Comparison of ENCODE assay signal across 9 cellular contexts in the genomic region with DNA sequence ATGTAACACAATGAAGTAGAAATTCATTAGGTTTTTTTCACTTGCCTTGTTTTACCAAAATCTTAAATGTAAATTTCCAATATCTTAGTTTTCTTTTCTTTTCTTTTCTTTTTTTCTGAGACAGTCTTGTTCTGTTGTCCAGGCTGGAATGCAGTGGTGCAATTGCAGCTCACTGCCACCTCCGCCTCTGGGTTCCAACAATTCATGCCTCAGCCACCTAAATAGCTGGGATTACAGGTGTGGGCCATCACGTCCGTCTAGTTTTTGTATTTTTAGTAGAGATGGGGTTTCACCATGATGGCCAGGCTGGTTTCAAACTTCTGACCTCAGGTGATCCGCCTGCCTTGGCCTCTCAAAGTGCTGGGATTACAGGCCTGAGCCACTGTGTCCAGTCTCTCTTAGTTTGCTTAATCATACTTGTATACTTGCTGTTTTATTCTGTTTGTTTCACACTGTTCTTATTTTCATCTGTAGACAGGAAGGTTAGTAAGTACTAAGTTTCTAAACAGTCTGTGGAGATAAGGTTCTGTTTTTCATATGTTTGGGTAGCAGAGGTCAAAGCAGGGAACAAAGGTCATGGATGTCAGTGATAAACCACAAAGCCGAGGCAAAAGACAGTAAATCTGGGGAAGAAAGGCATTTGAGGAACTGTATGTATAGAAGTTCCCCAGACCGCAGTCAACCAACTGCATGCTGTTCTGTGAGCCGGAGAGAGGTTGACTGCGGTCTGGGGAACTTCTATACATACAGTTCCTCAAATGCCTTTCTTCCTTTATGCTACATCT.
DNase-seq lines count a peak whose midpoint lies in the region; ATAC-seq and TF ChIP-seq lines count a peak whose summit lies in the region.
"Had no signal": no experiment of that assay in that cellular context is flagged by ENCODE, and none has a peak within 500 bp of the region (broad histone marks: within the 10 kb centered on the region; RNA-seq: fewer than 3 reads in every experiment).

No MANE protein-coding gene starts in this region.

- H3K4me2 ChIP-seq in IMR-90 (ENCODE audit: low read depth, low read length), result no peak overlapping the region

- peak overlapping the region; percentile 48; the same call in 1 of the 2 replicates for H2AK5ac ChIP-seq in IMR-90 (ENCODE audit: low read depth, low read length)

- intact Hi-C loops in Caco-2 (cut with micrococcal nuclease; ENCODE audit: unreplicated experiment) (loop anchor here (2.0 kb wide), 1 partner anchor 32 kb away; no protein-coding TSS in a partner anchor), IMR-90 (cut with micrococcal nuclease) (no loop called here)

- H3K4me1 ChIP-seq in Caco-2, result peaks cover 21% of the 10 kb centered on the region
- peaks cover 28% of the 10 kb centered on the region for H3K4me1 ChIP-seq in IMR-90 (ENCODE audit: control insufficient read depth, insufficient read depth, low read length)

- peak overlapping the region; percentile 21; the same call in 1 of the 2 replicates for H3K14ac ChIP-seq in IMR-90 (replicated peaks; ENCODE audit: low read depth, low read length)

- H3K79me1 ChIP-seq in IMR-90 (ENCODE audit: low read depth in 1 of 2, low read length in 2 of 2), result peaks cover 44 to 71% of the 10 kb centered on the region in 2 experiments

- peak overlapping the region; percentile 59 for H3K4ac ChIP-seq in IMR-90 (ENCODE audit: low read depth, low read length)

- H3K27me3 ChIP-seq in Caco-2 (replicated peaks; ENCODE audit: control insufficient read depth, insufficient read depth, low read length), result no peaks in the 10 kb centered on the region
- no peaks in the 10 kb centered on the region for H3K27me3 ChIP-seq in IMR-90 (ENCODE audit: control insufficient read depth, insufficient read depth, low read length)

- WGBS in IMR-90 (ENCODE audit: extremely low coverage in 2 of 2, insufficient read length in 1 of 2), 2 experiments, result no CpG with 5 or more reads among the region's 8 CpGs

- H3K9me3 ChIP-seq in Caco-2, result no peaks in the 10 kb centered on the region
- H3K9me3 ChIP-seq in IMR-90 (ENCODE audit: control insufficient read depth, insufficient read depth, low read length), result peaks cover 4% of the 10 kb centered on the region

- BruUV-seq in Caco-2 (replicated peaks; lab: Mats Ljungman, UMichigan), result no TSS peak
- BruUV-seq in IMR-90 (replicated peaks; lab: Mats Ljungman, UMichigan), result no TSS peak

- H3K9ac ChIP-seq in IMR-90 (ENCODE audit: low read depth, low read length), result no peak overlapping the region

- DNase-seq in Caco-2 (peak in 1 of 2 experiments; percentile 22), IMR-90 (no peak), left kidney (ENCODE audit: low read depth, low spot score) (peak; percentile 18), H4 (ENCODE audit: low spot score) (no peak), amygdala (lab: John Stamatoyannopoulos, UW) (no peak)
- no peak for DNase-seq in activated naive CD4-positive, alpha-beta T cell (lab: John Stamatoyannopoulos, UW)
- DNase-seq: NCI-H2081 treated with DMSO at 0.1 percent for 48 hours had no signal

- H3K9me1 ChIP-seq in IMR-90 (ENCODE audit: insufficient read depth, low read length), result peaks cover 11% of the 10 kb centered on the region

- H3K56ac ChIP-seq in IMR-90 (ENCODE audit: extremely low read depth, insufficient read depth, low read length), result no peak overlapping the region

- H3K18ac ChIP-seq in IMR-90 (ENCODE audit: low read depth, low read length), result peak overlapping the region; percentile 18; the same call in 1 of the 2 replicates

- peak overlapping the region; percentile 64; the same call in 1 of the 2 replicates for H2BK120ac ChIP-seq in IMR-90 (ENCODE audit: low read depth, low read length)

- dilution Hi-C loops in IMR-90 (cut with HindIII; ENCODE audit: low sequenced_read_pairs, unreplicated experiment), result no loop called here

- TF ChIP-seq CTCF in Caco-2 (IDR thresholded peaks at IDR 0.05; ENCODE audit: insufficient read depth in 1 of 2, low read depth in 1 of 2, low read length in 1 of 2, severe bottlenecking in 1 of 2, unreplicated experiment in 1 of 2) (no peak), IMR-90 (conservative IDR thresholded peaks at IDR 0.05; ENCODE audit: low read depth, low read length) (no peak)

- peak overlapping the region; percentile 47; the same call in 1 of the 2 replicates for H3K27ac ChIP-seq in IMR-90 (ENCODE audit: insufficient read depth, low read length)

- H3K27ac Mint-ChIP-seq in Caco-2 (ENCODE audit: unreplicated experiment), result peak overlapping the region; percentile 58
- H3K27ac Mint-ChIP-seq in activated T-helper 17 cell treated with anti-CD3 and anti-CD28 coated beads, Interleukin-2, amount 50 U/mL, for 72 hours, result no peak overlapping the region

- POLR2A ChIA-PET in Caco-2 (lab: Charles Lee), result no interaction called here
- POLR2A ChIA-PET in IMR-90 (lab: Charles Lee; ENCODE audit: unreplicated experiment), result no interaction called here

- H4K20me1 ChIP-seq in IMR-90 (ENCODE audit: insufficient read depth, low read length), result peaks cover 3% of the 10 kb centered on the region

- H3K23ac ChIP-seq in IMR-90 (ENCODE audit: low read depth, low read length), result peak overlapping the region; percentile 34; the same call in 1 of the 2 replicates

- peak overlapping the region; percentile 57 for H4K91ac ChIP-seq in IMR-90 (ENCODE audit: insufficient read depth, low read depth, low read length)

- H4K5ac ChIP-seq in IMR-90 (ENCODE audit: low read depth, low read length), result no peak overlapping the region

- H2AK9ac ChIP-seq in IMR-90 (replicated peaks; ENCODE audit: low read depth, low read length, poor library complexity), result no peak overlapping the region

- H3K9me3 Mint-ChIP-seq in Caco-2 (ENCODE audit: unreplicated experiment), result no peaks in the 10 kb centered on the region
- no peaks in the 10 kb centered on the region for H3K9me3 Mint-ChIP-seq in activated T-helper 17 cell treated with anti-CD3 and anti-CD28 coated beads, Interleukin-2, amount 50 U/mL, for 72 hours

- H3K27me3 Mint-ChIP-seq in Caco-2 (ENCODE audit: insufficient read depth, unreplicated experiment), result no peaks in the 10 kb centered on the region
- H3K27me3 Mint-ChIP-seq in activated T-helper 17 cell treated with anti-CD3 and anti-CD28 coated beads, Interleukin-2, amount 50 U/mL, for 72 hours, result peaks cover 45% of the 10 kb centered on the region

- H3K36me3 ChIP-seq in Caco-2 (ENCODE audit: control insufficient read depth, insufficient read depth, low read length) (no peaks in the 10 kb centered on the region), IMR-90 (ENCODE audit: control insufficient read depth, insufficient read depth, low read length) (peaks cover 28% of the 10 kb centered on the region)

- H2AFZ ChIP-seq in IMR-90 (replicated peaks; ENCODE audit: low read length, poor library complexity), result no peak overlapping the region

- peaks cover 19% of the 10 kb centered on the region for H3K4me1 Mint-ChIP-seq in Caco-2 (ENCODE audit: low read depth, unreplicated experiment)
- H3K4me1 Mint-ChIP-seq in activated T-helper 17 cell treated with anti-CD3 and anti-CD28 coated beads, Interleukin-2, amount 50 U/mL, for 72 hours, result peaks cover 5% of the 10 kb centered on the region

- in situ Hi-C loops in IMR-90 (cut with MboI; ENCODE audit: low sequenced_read_pairs), result no loop called here

- ATAC-seq in GM21717 (IDR thresholded peaks at IDR 0.05; ENCODE audit: unreplicated experiment), result peak; percentile 77
- ATAC-seq in IMR-90 (ENCODE audit: low read depth), result no peak
- ATAC-seq in activated T-helper 17 cell treated with anti-CD3 and anti-CD28 coated beads, Interleukin-2, amount 50 U/mL, for 72 hours (replicated peaks), result no peak

- H3K4me3 ChIP-seq in Caco-2 (ENCODE audit: low read depth, low read length) (no peak overlapping the region), IMR-90 (ENCODE audit: insufficient read depth, low read depth, low read length) (no peak overlapping the region)

- H2BK5ac ChIP-seq in IMR-90 (ENCODE audit: low read depth, low read length, poor library complexity, severe bottlenecking), result peak overlapping the region; percentile 68

- no peak for TF ChIP-seq RAD21 in IMR-90 (IDR thresholded peaks at IDR 0.05; ENCODE audit: low read length)

- no peak overlapping the region for H3K4me3 Mint-ChIP-seq in Caco-2 (ENCODE audit: unreplicated experiment)
- H3K4me3 Mint-ChIP-seq in activated T-helper 17 cell treated with anti-CD3 and anti-CD28 coated beads, Interleukin-2, amount 50 U/mL, for 72 hours, result no peak overlapping the region

- CTCF ChIA-PET in Caco-2 (lab: Charles Lee) (no interaction called here), IMR-90 (lab: Yijun Ruan, JAX) (interaction anchor here (0.5 to 0.7 kb wide), 2 partner anchors 12 to 686 kb away, joined by 3 to 4 read pairs; no protein-coding TSS in a partner anchor)

- TF ChIP-seq POLR2A in IMR-90 (IDR thresholded peaks at IDR 0.05; ENCODE audit: low read depth, low read length), result no peak

- H3K36me3 Mint-ChIP-seq in Caco-2 (ENCODE audit: insufficient read depth, unreplicated experiment), result peaks cover 12% of the 10 kb centered on the region
- peaks cover 13% of the 10 kb centered on the region for H3K36me3 Mint-ChIP-seq in activated T-helper 17 cell treated with anti-CD3 and anti-CD28 coated beads, Interleukin-2, amount 50 U/mL, for 72 hours (ENCODE audit: low read depth)

- peak overlapping the region in 1 of 2 experiments; percentile 43; a peak in 1 of 4 replicates for H4K8ac ChIP-seq in IMR-90 (ENCODE audit: low read depth in 2 of 2, low read length in 2 of 2)

- H2BK15ac ChIP-seq in IMR-90 (ENCODE audit: low read depth, low read length), result peak overlapping the region; percentile 59; the same call in 1 of the 3 replicates

- H2BK20ac ChIP-seq in IMR-90 (ENCODE audit: low read depth, low read length), result 0 out of 2 replicates have a peak overlapping the region, but pooled peaks have one; percentile 62

TF ChIP-seq in IMR-90, 13 proteins besides CTCF, POLR2A, EP300 and RAD21:
- TF ChIP-seq MAZ (IDR thresholded peaks at IDR 0.05; ENCODE audit: borderline replicate concordance, low read depth, low read length) (no peak), BHLHE40 (IDR thresholded peaks at IDR 0.05; ENCODE audit: low read depth, low read length) (no peak)
